ENCODE assay signal across 8 cellular contexts in the genomic region with DNA sequence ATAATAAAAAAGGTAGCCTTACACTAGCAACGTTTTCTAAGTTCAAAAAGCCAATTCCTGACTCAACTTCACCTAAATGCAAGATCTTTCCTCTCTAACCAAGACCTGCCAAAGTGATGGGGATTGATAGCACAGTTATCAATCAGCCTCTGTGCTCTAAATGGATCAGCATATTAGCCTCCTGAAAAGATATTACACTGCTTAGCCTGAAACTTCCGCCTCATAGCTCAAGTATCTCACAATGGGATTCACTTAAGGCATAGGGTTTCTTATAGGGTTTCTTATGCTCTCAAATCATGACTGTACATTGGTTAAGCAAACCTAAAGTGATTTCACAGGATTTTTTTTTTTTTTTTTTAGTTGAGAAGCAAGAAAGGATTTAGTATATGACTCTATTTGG. TPM values are rescaled to one million over a fixed set of nuclear protein-coding genes. Genes with fewer than 3 reads are reported as not detected.
DNase-seq lines count a peak whose midpoint lies in the region; ATAC-seq, FAIRE-seq and TF ChIP-seq lines count a peak whose summit lies in the region.

No MANE protein-coding gene starts in this region.

- H4K20me1 ChIP-seq in mammary epithelial cell (ENCODE audit: insufficient read depth, low read length) = no peaks in the 10 kb centered on the region

- FAIRE-seq in HTR-8/SVneo (lab: Jason Lieb, UNC) = no peak

- ATAC-seq in HG03175 (IDR thresholded peaks at IDR 0.05; ENCODE audit: unreplicated experiment) (peak; percentile 8), HG02678 (IDR thresholded peaks at IDR 0.05; ENCODE audit: unreplicated experiment) (no peak)

- H3K27me3 ChIP-seq in GM06990 (replicated peaks; ENCODE audit: control insufficient read depth, insufficient read depth, low read length) (no peaks in the 10 kb centered on the region), mammary epithelial cell (ENCODE audit: insufficient read depth, low read length) (no peaks in the 10 kb centered on the region), ovary (no peaks in the 10 kb centered on the region)

- no peak overlapping the region for H3K9ac ChIP-seq in mammary epithelial cell (ENCODE audit: insufficient read depth, low read length)

- TF ChIP-seq EP300 in ovary (IDR thresholded peaks at IDR 0.05) = no peak

- TF ChIP-seq POLR2A in ovary (IDR thresholded peaks at IDR 0.05) = no peak

- in situ Hi-C loops in mammary epithelial cell (cut with MboI; ENCODE audit: low sequenced_read_pairs in 2 of 2) = no loop called here

- BruUV-seq in mammary epithelial cell (replicated peaks; lab: Mats Ljungman, UMichigan) = no TSS peak

- H2AFZ ChIP-seq in mammary epithelial cell (ENCODE audit: low read depth, low read length) = peak overlapping the region; percentile 89

- 47% methylated on average over 2 of the region's 2 CpGs for WGBS in mammary epithelial cell (ENCODE audit: low coverage, missing lambda C conversion rate)
- 22 to 37% (median 24%) methylated on average over 2 of the region's 2 CpGs for WGBS in ovary, 3 donors

- H3K79me2 ChIP-seq in mammary epithelial cell (ENCODE audit: insufficient read depth, low read length) = peaks cover 4% of the 10 kb centered on the region

- H3K27ac ChIP-seq in mammary epithelial cell (ENCODE audit: insufficient read depth, low read depth, low read length) (peak overlapping the region; percentile 70), ovary (peak overlapping the region in 1 of 2 donors; percentile 45)

- TF ChIP-seq CTCF in GM06990 (IDR thresholded peaks at IDR 0.05; ENCODE audit: insufficient read depth, low read length, poor library complexity, severe bottlenecking) = no peak
- TF ChIP-seq CTCF in mammary epithelial cell (conservative IDR thresholded peaks at IDR 0.05 in 1 of 2, IDR thresholded peaks at IDR 0.05 in 1 of 2; ENCODE audit: extremely low read depth in 1 of 2, insufficient read depth in 1 of 2, low read depth in 1 of 2, low read length in 2 of 2) = no peak
- no peak for TF ChIP-seq CTCF in ovary (IDR thresholded peaks at IDR 0.05)

- peaks cover 33% of the 10 kb centered on the region for H3K4me1 ChIP-seq in mammary epithelial cell (ENCODE audit: insufficient read depth, low read length)
- peaks cover 9% of the 10 kb centered on the region for H3K4me1 ChIP-seq in ovary (ENCODE audit: insufficient read depth)

- CTCF ChIA-PET in mammary epithelial cell (lab: Charles Lee; ENCODE audit: low non-redundant PET) = no interaction called here

- intact Hi-C loops in mammary epithelial cell (cut with micrococcal nuclease) = no loop called here
- intact Hi-C loops in ovary (cut with DNase I) = no loop called here

- dilution Hi-C loops in mammary epithelial cell (cut with HindIII; ENCODE audit: low sequenced_read_pairs) = no loop called here

- peak overlapping the region; percentile 96 for H3K4me2 ChIP-seq in mammary epithelial cell (ENCODE audit: insufficient read depth, low read depth, low read length)

- no peaks in the 10 kb centered on the region for H3K36me3 ChIP-seq in GM06990 (ENCODE audit: control insufficient read depth, insufficient read depth, low read length)
- H3K36me3 ChIP-seq in mammary epithelial cell (ENCODE audit: insufficient read depth, low read length) = no peaks in the 10 kb centered on the region
- H3K36me3 ChIP-seq in ovary = no peaks in the 10 kb centered on the region

- H3K9me3 ChIP-seq in mammary epithelial cell (replicated peaks; ENCODE audit: insufficient read depth, low read length) (no peaks in the 10 kb centered on the region), ovary (no peaks in the 10 kb centered on the region)

- DNase-seq in GM06990 (ENCODE audit: extremely low read depth, insufficient read length) (no peak), mammary epithelial cell (no peak), ovary (no peak), HTR-8/SVneo (ENCODE audit: insufficient read length, low spot score) (no peak), NCI-H69 (lab: John Stamatoyannopoulos, UW) (no peak), DMS79 (lab: John Stamatoyannopoulos, UW) (no peak)

- H3K4me3 ChIP-seq in GM06990 (replicated peaks; ENCODE audit: low read depth, low read length) (peak overlapping the region; percentile 66; the same call in 1 of the 2 replicates), mammary epithelial cell (replicated peaks in 1 of 3; ENCODE audit: insufficient read depth in 1 of 3, low read depth in 2 of 3, low read length in 3 of 3) (peak overlapping the region in 2 of 3 experiments; percentile 57 to 81), ovary (peak overlapping the region; percentile 59)

RNA-seq across cellular contexts. Expression of gene SLC9A9, which starts 0.4 kb away (rescaled TPM):
- total RNA-seq in mammary epithelial cell (1 to 10 TPM; 4.3 to 7.8 TPM), ovary (10 to 100 TPM in 6 of 7 donors, 1 to 10 TPM in 1; 7.0 to 18.9 (median 13.5) TPM)
- polyA plus RNA-seq in mammary epithelial cell (2.8 TPM), ovary (10 to 100 TPM; 12.8 to 22.7 TPM)
- 36.2 TPM for polyA minus RNA-seq in mammary epithelial cell
